26 cellular contexts compared by ENCODE assay signal in genomic region chr4:173940146-173940545, GRCh38.
"Had no signal": no experiment of that assay in that cellular context is flagged by ENCODE, and none has a peak within 500 bp of the region (broad histone marks: within the 10 kb centered on the region; RNA-seq: fewer than 3 reads in every experiment).

No MANE protein-coding gene starts in this region.

- H3K4me1 ChIP-seq: left lung, lower lobe of right lung, prostate gland, spleen, tibial nerve, uterus had no signal

- H3K27me3 ChIP-seq: ovary, spleen, tibial nerve, uterus had no signal

- H3K36me3 ChIP-seq: left lung, lower lobe of right lung, ovary, prostate gland, spleen, tibial nerve, uterus had no signal

- H3K4me3 ChIP-seq: left lung, lower lobe of right lung, ovary, prostate gland, skin epidermis, spleen, tibial nerve, uterus had no signal

- H3K27ac ChIP-seq: left lung, lower lobe of right lung, ovary, prostate gland, skin epidermis, spleen, tibial nerve, uterus had no signal

- DNase-seq: hypothalamus; immature natural killer cell; kidney; left colon; left lung; lower lobe of right lung; mammary epithelial cell; mesenchymal stem cell; naive B cell; natural killer cell; nephron progenitor cell; ovary; posterior cingulate gyrus; retina; right cardiac atrium; spleen; stimulated activated CD4-positive, alpha-beta T cell treated with anti-CD3 and anti-CD28 coated beads, Interleukin-4, amount 100 ng/mL, for 24 hours; stimulated activated naive CD4-positive, alpha-beta T cell; substantia nigra; uterus had no signal

- FAIRE-seq: islet of Langerhans, kidney had no signal

- H3K9me3 ChIP-seq: left lung, lower lobe of right lung, ovary, prostate gland, spleen, tibial nerve, uterus had no signal

- ATAC-seq: left colon; left lung; lower lobe of right lung; natural killer cell; right cardiac atrium; sciatic nerve; stimulated activated effector memory CD8-positive, alpha-beta T cell treated with anti-CD3 and anti-CD28 coated beads, Interleukin-12 subunit alpha, Interleukin-12 subunit beta, amount 100 ng/mL, for 72 hours had no signal
